Comparison of ENCODE assay signal across 3 cellular contexts in the genomic region with DNA sequence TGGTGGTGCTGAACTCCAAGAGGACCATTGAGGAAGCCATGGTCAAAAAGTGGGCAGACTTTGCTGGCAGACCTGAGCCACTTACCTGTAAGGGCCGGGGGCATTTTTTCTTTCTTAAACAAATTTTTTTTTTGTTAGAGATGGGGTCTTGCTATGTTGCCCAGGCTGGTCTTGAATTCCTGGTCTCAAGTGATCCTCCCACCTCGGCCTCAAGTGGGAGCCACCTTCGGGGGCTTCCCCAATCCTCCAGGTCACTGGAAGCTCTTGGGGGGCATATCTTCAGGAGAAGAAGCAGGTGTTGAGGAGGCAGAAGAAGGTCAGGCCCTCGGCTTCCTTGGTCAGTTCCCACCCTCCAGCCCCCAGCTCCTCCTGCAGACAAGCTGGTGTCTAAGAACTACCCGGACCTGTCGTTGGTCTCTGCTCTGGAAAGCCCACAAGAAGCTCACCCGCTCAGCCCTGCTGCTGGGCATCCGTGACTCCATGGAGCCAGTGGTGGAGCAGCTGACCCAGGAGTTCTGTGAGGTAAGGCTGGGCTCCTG. TPM values are rescaled to one million over a fixed set of nuclear protein-coding genes. Genes with fewer than 3 reads are reported as not detected.
"Had no signal": no experiment of that assay in that cellular context is flagged by ENCODE, and none has a peak within 500 bp of the region (broad histone marks: within the 10 kb centered on the region; RNA-seq: fewer than 3 reads in every experiment).

No MANE protein-coding gene starts in this region.

RNA-seq across cellular contexts. Expression of gene C4A, which starts 24.2 kb away (rescaled TPM):
- polyA plus RNA-seq: naive thymus-derived CD4-positive, alpha-beta T cell had no signal

RNA-seq across cellular contexts. Expression of gene CYP21A2, which starts 32.2 kb away (rescaled TPM):
- total RNA-seq: occipital lobe, skeletal muscle tissue had no signal
- polyA plus RNA-seq: naive thymus-derived CD4-positive, alpha-beta T cell had no signal
